1 cellular context compared by ENCODE assay signal in genomic region chr7:5441840-5442513, GRCh38.
TF ChIP-seq lines count a peak whose summit lies in the region.

No MANE protein-coding gene starts in this region.

TF ChIP-seq in K562, 482 proteins besides CTCF, POLR2A, EP300 and RAD21:
- TF ChIP-seq ZBTB40 (IDR thresholded peaks at IDR 0.05) (peak; percentile 44; the same call in 1 of the 2 replicates), ZBTB40 (CRISPR knock-in tag; IDR thresholded peaks at IDR 0.05) (no peak), NFIC (IDR thresholded peaks at IDR 0.05) (0 out of 2 replicates have a peak, but pooled peaks have one; percentile 24), NFE2 (IDR thresholded peaks at IDR 0.05; ENCODE audit: low read depth) (peak; percentile 49), ADNP (tag; IDR thresholded peaks at IDR 0.05) (no peak)
